ENCODE assay signal across 27 cellular contexts in genomic region chr3:158859362-158859761, GRCh38.
"Had no signal": no experiment of that assay in that cellular context is flagged by ENCODE, and none has a peak within 500 bp of the region (broad histone marks: within the 10 kb centered on the region; RNA-seq: fewer than 3 reads in every experiment).

No MANE protein-coding gene starts in this region.

- H2AFZ ChIP-seq: hepatocyte had no signal

- H3K4me2 ChIP-seq: hepatocyte had no signal

- H3K27me3 ChIP-seq: esophagus muscularis mucosa, gastroesophageal sphincter, heart left ventricle, hepatocyte, pancreas, right lobe of liver, suprapubic skin, transverse colon, upper lobe of right lung, uterus had no signal

- DNase-seq: dermis blood vessel endothelial cell; effector memory CD4-positive, alpha-beta T cell; foreskin keratinocyte; heart left ventricle; kidney; natural killer cell; occipital lobe; pancreas; retina; right lobe of liver; small intestine; stimulated activated CD4-positive, alpha-beta T cell treated with anti-CD3 and anti-CD28 coated beads, Interleukin-12 subunit alpha, Interleukin-12 subunit beta, amount 100 ng/mL, for 4 hours; stimulated activated CD4-positive, alpha-beta T cell treated with anti-CD3 and anti-CD28 coated beads, Interleukin-1b, Interleukin-23, amount 100 ng/mL, for 48 hours; stimulated activated CD4-positive, alpha-beta T cell treated with anti-CD3 and anti-CD28 coated beads, Interleukin-4, amount 100 ng/mL, for 1 hour; stimulated activated CD8-positive, alpha-beta memory T cell treated with anti-CD3 and anti-CD28 coated beads, Interleukin-4, amount 100 ng/mL, for 48 hours; stimulated activated naive CD4-positive, alpha-beta T cell; stimulated activated naive CD8-positive, alpha-beta T cell treated with anti-CD3 and anti-CD28 coated beads, Interleukin-15, amount 100 ng/mL, for 72 hours; transverse colon; upper lobe of right lung; uterus had no signal

- ATAC-seq: foreskin keratinocyte, gastroesophageal sphincter, left lobe of liver, natural killer cell, pancreas, right lobe of liver, upper lobe of right lung had no signal

- FAIRE-seq: endothelial cell of umbilical vein, kidney, pancreas, small intestine had no signal

- H3K4me1 ChIP-seq: esophagus muscularis mucosa, foreskin keratinocyte, gastroesophageal sphincter, heart left ventricle, pancreas, right lobe of liver, suprapubic skin, transverse colon, upper lobe of right lung, uterus had no signal

- H3K79me2 ChIP-seq: hepatocyte had no signal

- H3K27ac ChIP-seq: esophagus muscularis mucosa, foreskin keratinocyte, gastroesophageal sphincter, heart left ventricle, hepatocyte, pancreas, right lobe of liver, suprapubic skin, transverse colon, upper lobe of right lung, uterus had no signal

- H3K36me3 ChIP-seq: esophagus muscularis mucosa, heart left ventricle, pancreas, right lobe of liver, suprapubic skin, transverse colon, upper lobe of right lung, uterus had no signal

- H3K4me3 ChIP-seq: esophagus muscularis mucosa, gastroesophageal sphincter, heart left ventricle, hepatocyte, lung, pancreas, right lobe of liver, suprapubic skin, transverse colon, upper lobe of right lung, uterus had no signal

- H3K9me3 ChIP-seq: esophagus muscularis mucosa, pancreas, right lobe of liver, transverse colon, upper lobe of right lung, uterus had no signal
